Comparison of ENCODE assay signal across 17 cellular contexts in genomic region chr1:91559838-91560514, GRCh38. TPM values are rescaled to one million over a fixed set of nuclear protein-coding genes. Genes with fewer than 3 reads are reported as not detected.
DNase-seq lines count a peak whose midpoint lies in the region; ATAC-seq and TF ChIP-seq lines count a peak whose summit lies in the region.
"Had no signal": no experiment of that assay in that cellular context is flagged by ENCODE, and none has a peak within 500 bp of the region (broad histone marks: within the 10 kb centered on the region; RNA-seq: fewer than 3 reads in every experiment).

No MANE protein-coding gene starts in this region.

- H3K27me3 ChIP-seq in Caco-2 (replicated peaks; ENCODE audit: control insufficient read depth, insufficient read depth, low read length) (no peaks in the 10 kb centered on the region), right cardiac atrium (ENCODE audit: control insufficient read depth, insufficient read depth) (no peaks in the 10 kb centered on the region)
- H3K27me3 ChIP-seq in naive thymus-derived CD4-positive, alpha-beta T cell (ENCODE audit: control insufficient read depth in 2 of 2, insufficient read depth in 2 of 2, low read length in 2 of 2): no peaks in the 10 kb centered on the region
- H3K27me3 ChIP-seq: breast epithelium, gastroesophageal sphincter, pancreas, suprapubic skin had no signal

- no peak overlapping the region for H3K4me3 Mint-ChIP-seq in Caco-2 (ENCODE audit: unreplicated experiment)
- peak overlapping the region; percentile 64 for H3K4me3 Mint-ChIP-seq in activated naive CD4-positive, alpha-beta T cell treated with anti-CD3 and anti-CD28 coated beads, Interleukin-2, amount 50 U/mL, for 24 hours
- H3K4me3 Mint-ChIP-seq in naive thymus-derived CD4-positive, alpha-beta T cell: peak overlapping the region; percentile 28 to 85 (median 68)
- H3K4me3 Mint-ChIP-seq: B cell had no signal

- WGBS in right cardiac atrium: 85% methylated on average over 4 of the region's 4 CpGs

- TF ChIP-seq CTCF in C4-2B (conservative IDR thresholded peaks at IDR 0.05) (no peak), Caco-2 (IDR thresholded peaks at IDR 0.05; ENCODE audit: insufficient read depth in 1 of 2, low read depth in 1 of 2, low read length in 1 of 2, severe bottlenecking in 1 of 2, unreplicated experiment in 1 of 2) (no peak)

- H3K27ac ChIP-seq in C4-2B (peak overlapping the region; percentile 78), right cardiac atrium (ENCODE audit: low read length) (no peak overlapping the region)
- peak overlapping the region; percentile 3 for H3K27ac ChIP-seq in naive thymus-derived CD4-positive, alpha-beta T cell (ENCODE audit: low read depth, low read length)
- H3K27ac ChIP-seq: breast epithelium, gastroesophageal sphincter, pancreas, suprapubic skin had no signal

- H3K4me1 Mint-ChIP-seq in Caco-2 (ENCODE audit: low read depth, unreplicated experiment): peaks cover 42% of the 10 kb centered on the region
- peaks cover 68% of the 10 kb centered on the region for H3K4me1 Mint-ChIP-seq in activated naive CD4-positive, alpha-beta T cell treated with anti-CD3 and anti-CD28 coated beads, Interleukin-2, amount 50 U/mL, for 24 hours
- H3K4me1 Mint-ChIP-seq in naive thymus-derived CD4-positive, alpha-beta T cell: peaks cover 43 to 67% (median 53%) of the 10 kb centered on the region in 7 donors
- H3K4me1 Mint-ChIP-seq: B cell had no signal

- H3K27ac Mint-ChIP-seq in Caco-2 (ENCODE audit: unreplicated experiment): peak overlapping the region; percentile 76
- H3K27ac Mint-ChIP-seq in activated naive CD4-positive, alpha-beta T cell treated with anti-CD3 and anti-CD28 coated beads, Interleukin-2, amount 50 U/mL, for 24 hours: peak overlapping the region; percentile 86
- H3K27ac Mint-ChIP-seq in naive thymus-derived CD4-positive, alpha-beta T cell: peak overlapping the region; percentile 63 to 95 (median 90)
- H3K27ac Mint-ChIP-seq: B cell had no signal

- no peaks in the 10 kb centered on the region for H3K27me3 Mint-ChIP-seq in Caco-2 (ENCODE audit: insufficient read depth, unreplicated experiment)
- no peaks in the 10 kb centered on the region for H3K27me3 Mint-ChIP-seq in activated naive CD4-positive, alpha-beta T cell treated with anti-CD3 and anti-CD28 coated beads, Interleukin-2, amount 50 U/mL, for 24 hours
- peaks cover 0 to 3% (median 0%) of the 10 kb centered on the region in 5 donors for H3K27me3 Mint-ChIP-seq in naive thymus-derived CD4-positive, alpha-beta T cell

- no peaks in the 10 kb centered on the region for H3K36me3 Mint-ChIP-seq in Caco-2 (ENCODE audit: insufficient read depth, unreplicated experiment)
- peaks cover 2% of the 10 kb centered on the region for H3K36me3 Mint-ChIP-seq in activated naive CD4-positive, alpha-beta T cell treated with anti-CD3 and anti-CD28 coated beads, Interleukin-2, amount 50 U/mL, for 24 hours
- H3K36me3 Mint-ChIP-seq in naive thymus-derived CD4-positive, alpha-beta T cell: peaks cover 0 to 23% (median 5%) of the 10 kb centered on the region in 5 donors

- H3K36me3 ChIP-seq in Caco-2 (ENCODE audit: control insufficient read depth, insufficient read depth, low read length): no peaks in the 10 kb centered on the region
- H3K36me3 ChIP-seq in naive thymus-derived CD4-positive, alpha-beta T cell (ENCODE audit: control insufficient read depth in 2 of 3, insufficient read depth in 3 of 3, low read length in 3 of 3): no peaks in the 10 kb centered on the region
- H3K36me3 ChIP-seq: breast epithelium, gastroesophageal sphincter, pancreas, suprapubic skin had no signal

- peaks cover 27% of the 10 kb centered on the region for H3K9me3 Mint-ChIP-seq in Caco-2 (ENCODE audit: unreplicated experiment)
- peaks cover 6% of the 10 kb centered on the region for H3K9me3 Mint-ChIP-seq in activated naive CD4-positive, alpha-beta T cell treated with anti-CD3 and anti-CD28 coated beads, Interleukin-2, amount 50 U/mL, for 24 hours
- H3K9me3 Mint-ChIP-seq in naive thymus-derived CD4-positive, alpha-beta T cell: peaks cover 0 to 8% (median 3%) of the 10 kb centered on the region in 11 donors

- no peak for ATAC-seq in naive thymus-derived CD4-positive, alpha-beta T cell
- ATAC-seq in right cardiac atrium: no peak
- no peak for ATAC-seq in GM19467 (IDR thresholded peaks at IDR 0.05; ENCODE audit: unreplicated experiment)
- ATAC-seq: gastroesophageal sphincter, left ventricle myocardium superior, Panc1, pancreas had no signal

- no TSS peak for BruUV-seq in Caco-2 (replicated peaks; lab: Mats Ljungman, UMichigan)

- H3K4me3 ChIP-seq in Caco-2 (ENCODE audit: low read depth, low read length) (no peak overlapping the region), right cardiac atrium (ENCODE audit: low read length) (no peak overlapping the region)
- no peak overlapping the region for H3K4me3 ChIP-seq in naive thymus-derived CD4-positive, alpha-beta T cell (ENCODE audit: low read length)
- H3K4me3 ChIP-seq: breast epithelium, gastroesophageal sphincter, pancreas, suprapubic skin had no signal

- DNase-seq in Caco-2 (peak in 1 of 2 experiments; percentile 35), right cardiac atrium (no peak), NCI-H510A (lab: John Stamatoyannopoulos, UW) (no peak)
- peak in 5 of 9 donors; percentile 14 to 27 (median 27) for DNase-seq in naive thymus-derived CD4-positive, alpha-beta T cell
- DNase-seq: HCEC 1CT, Karpas-422, left ventricle myocardium superior, NCI-H82, pancreas had no signal

- POLR2A ChIA-PET in Caco-2 (lab: Charles Lee): interaction anchor here (0.5 to 1.0 kb wide), 4 partner anchors 38 to 311 kb away, joined by 3 to 6 read pairs (median 4); no protein-coding TSS in a partner anchor
- POLR2A ChIA-PET in naive thymus-derived CD4-positive, alpha-beta T cell (lab: Charles Lee): interaction anchor here (0.7 to 1.3 kb wide), 2 partner anchors 16 to 1951 kb away, joined by 3 to 4 read pairs; no protein-coding TSS in a partner anchor

- H3K4me1 ChIP-seq in Caco-2: peaks cover 21% of the 10 kb centered on the region
- peaks cover 38 to 60% of the 10 kb centered on the region in 2 donors for H3K4me1 ChIP-seq in naive thymus-derived CD4-positive, alpha-beta T cell (ENCODE audit: control insufficient read depth in 2 of 2, insufficient read depth in 2 of 2, low read length in 2 of 2)
- H3K4me1 ChIP-seq in right cardiac atrium (ENCODE audit: control insufficient read depth, insufficient read depth, low read length): no peaks in the 10 kb centered on the region
- H3K4me1 ChIP-seq: pancreas had no signal

- CTCF ChIA-PET in Caco-2 (lab: Charles Lee): interaction anchor here (0.8 kb wide), 1 partner anchor 177 kb away, joined by 3 read pairs; no protein-coding TSS in a partner anchor
- CTCF ChIA-PET in naive thymus-derived CD4-positive, alpha-beta T cell (lab: Charles Lee): interaction anchor here (1.4 kb wide), 1 partner anchor 324 kb away, joined by 3 read pairs; no protein-coding TSS in a partner anchor

- intact Hi-C loops in Caco-2 (cut with micrococcal nuclease; ENCODE audit: unreplicated experiment): loop anchor here (1.0 kb wide), 1 partner anchor 51 kb away; no protein-coding TSS in a partner anchor
- intact Hi-C loops in naive thymus-derived CD4-positive, alpha-beta T cell (cut with micrococcal nuclease): loop anchor here (1.0 to 5.0 kb wide), 6 partner anchors 11 to 327 kb away; partner anchors contain the start of gene TGFBR3 (in 1 of the 2)
- intact Hi-C loops in right cardiac atrium (cut with DNase I): no loop called here

- H3K9me3 ChIP-seq in Caco-2 (no peaks in the 10 kb centered on the region), right cardiac atrium (ENCODE audit: control insufficient read depth, low read length) (no peaks in the 10 kb centered on the region)
- no peaks in the 10 kb centered on the region for H3K9me3 ChIP-seq in naive thymus-derived CD4-positive, alpha-beta T cell (ENCODE audit: control insufficient read depth in 2 of 3, low read length in 3 of 3)
- H3K9me3 ChIP-seq: breast epithelium, gastroesophageal sphincter, pancreas, suprapubic skin had no signal

RNA-seq across cellular contexts. Expression of gene CDC7, which starts 59.3 kb away (rescaled TPM):
- 17.6 and 19.4 TPM in 2 replicates for total RNA-seq in Caco-2 (2022)
- 10 to 100 TPM in 1 of 5 experiments, 1 to 10 TPM in 4; 5.3 to 17.9 (median 5.9) TPM for total RNA-seq in naive thymus-derived CD4-positive, alpha-beta T cell
- 1 to 10 TPM; 3.6 to 4.4 TPM for polyA plus RNA-seq in naive thymus-derived CD4-positive, alpha-beta T cell
- total RNA-seq in right cardiac atrium: 1 to 10 TPM; 1.2 to 2.0 (median 1.7) TPM
- 0.50 TPM for polyA plus RNA-seq in right cardiac atrium

Comparison
In these comparisons a context has a peak if more than half of its experiments do, and no peak if none do; other contexts are left out.
1. DNase-seq: peak in naive thymus-derived CD4-positive, alpha-beta T cell (5 of 9); none in right cardiac atrium (0 of 3) and NCI-H510A (single experiment).
2. intact Hi-C loops: an anchor here in Caco-2 (1.0 kb wide) and naive thymus-derived CD4-positive, alpha-beta T cell (1.0 to 5.0 kb wide); none called in right cardiac atrium.
3. Peak in every context shown above with its lines, with median percentiles within 50 percentile points of each other: H3K27ac Mint-ChIP-seq.